2 cellular contexts compared by ENCODE assay signal in the genomic region with DNA sequence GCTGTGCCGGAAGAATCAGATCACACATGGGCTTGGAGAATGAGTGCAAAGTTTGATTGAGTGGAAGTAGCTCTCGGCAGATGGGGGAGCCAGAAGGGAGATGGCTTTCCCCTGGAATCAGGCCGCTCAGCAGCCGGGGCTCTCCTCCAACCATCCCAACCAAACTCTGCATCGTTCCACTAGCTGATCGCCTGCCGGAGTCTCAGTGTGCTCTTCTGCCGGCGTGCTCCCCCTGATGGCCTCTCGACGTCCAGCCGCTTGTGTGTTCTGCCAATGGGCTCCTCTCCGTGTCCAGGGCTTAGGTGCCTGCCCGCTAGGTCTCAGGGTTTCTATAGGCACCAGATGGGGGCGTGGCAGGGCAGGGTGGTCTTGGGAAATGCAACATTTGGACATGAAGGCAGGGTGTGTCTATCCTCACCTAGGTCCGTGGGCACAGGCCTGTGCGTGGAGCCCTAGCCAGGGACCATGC.
A peak's percentile ranks its signal among the peaks of the same experiment; 100 is the strongest.
TF ChIP-seq lines count a peak whose summit lies in the region.

No MANE protein-coding gene starts in this region.

TF ChIP-seq in A549, 52 proteins besides CTCF, POLR2A, EP300 and RAD21:
- TF ChIP-seq NPAS2 (CRISPR knock-in tag; IDR thresholded peaks at IDR 0.05; ENCODE audit: borderline replicate concordance) (no peak), REST (IDR thresholded peaks at IDR 0.05) (no peak), HDAC2 (IDR thresholded peaks at IDR 0.05) (no peak), ZSCAN20 (CRISPR knock-in tag; IDR thresholded peaks at IDR 0.05) (no peak), MAZ (IDR thresholded peaks at IDR 0.05; ENCODE audit: borderline replicate concordance, low read depth, low read length) (no peak), FOSB (CRISPR knock-in tag; IDR thresholded peaks at IDR 0.05) (no peak), MAFK (IDR thresholded peaks at IDR 0.05; ENCODE audit: partially characterized antibody) (no peak), FOSL2 (IDR thresholded peaks at IDR 0.05) (no peak), FOSL2 (CRISPR knock-in tag; IDR thresholded peaks at IDR 0.05) (no peak), CBX2 (IDR thresholded peaks at IDR 0.05; ENCODE audit: borderline replicate concordance, low read depth) (no peak)

TF ChIP-seq in K562, 482 proteins besides CTCF, POLR2A, EP300 and RAD21:
- no peak for TF ChIP-seq HCFC1 (IDR thresholded peaks at IDR 0.05; ENCODE audit: low read depth, low read length)
- no peak for TF ChIP-seq MYC (IDR thresholded peaks at IDR 0.05; ENCODE audit: low read depth, low read length)
- no peak for TF ChIP-seq MYC (CRISPR knock-in tag; IDR thresholded peaks at IDR 0.05; ENCODE audit: borderline replicate concordance, low read depth)
- TF ChIP-seq SMC3 (conservative IDR thresholded peaks at IDR 0.05; ENCODE audit: insufficient read depth, low read depth, low read length), result 0 out of 2 replicates have a peak, but pooled peaks have one; percentile 5
- TF ChIP-seq MED1 (CRISPR knock-in tag; IDR thresholded peaks at IDR 0.05; ENCODE audit: borderline replicate concordance), result no peak
- 0 out of 4 replicates have a peak, but pooled peaks of 1 of the 2 experiments have one; percentile 39 for TF ChIP-seq RCOR1 (IDR thresholded peaks at IDR 0.05; ENCODE audit: borderline replicate concordance in 1 of 2, low read depth in 2 of 2, low read length in 2 of 2)
